ENCODE assay signal across 22 cellular contexts in the genomic region with DNA sequence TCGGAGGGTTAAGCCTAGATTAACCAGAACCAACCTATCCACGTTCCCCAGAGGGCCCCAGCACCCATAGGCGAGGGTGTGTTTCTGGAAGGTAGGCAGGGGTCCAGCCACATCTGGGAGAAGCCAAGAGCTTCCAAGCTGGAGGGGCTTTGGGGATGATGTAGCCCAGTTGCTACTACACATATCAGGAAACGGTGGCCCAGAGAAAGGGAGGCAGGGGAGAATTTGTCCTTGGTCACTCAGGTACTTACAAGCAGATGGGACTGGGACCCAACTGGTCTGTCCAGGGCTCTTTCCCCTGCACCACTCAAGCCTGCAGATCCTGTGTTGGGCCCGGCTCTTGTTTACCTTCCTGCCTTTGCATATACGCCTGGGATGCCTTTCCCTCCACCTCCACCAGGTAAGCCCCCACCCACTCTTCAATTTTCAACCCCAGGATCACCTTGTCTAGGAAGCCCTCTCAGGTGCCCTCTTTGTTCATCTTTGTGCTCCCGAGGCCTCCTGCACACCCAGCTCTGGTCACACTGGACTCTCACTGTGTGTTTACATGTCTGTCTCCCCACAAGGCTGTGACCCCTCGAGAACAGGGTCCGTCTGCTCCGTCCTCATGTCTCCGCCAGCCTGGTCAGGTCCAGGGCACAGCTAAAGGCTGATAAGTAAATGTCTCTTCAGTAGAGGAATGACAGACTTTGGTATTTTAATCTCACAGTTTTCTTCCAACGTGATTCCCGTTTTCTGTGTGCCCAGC.
DNase-seq lines count a peak whose midpoint lies in the region; ATAC-seq, FAIRE-seq and TF ChIP-seq lines count a peak whose summit lies in the region.
"Had no signal": no experiment of that assay in that cellular context is flagged by ENCODE, and none has a peak within 500 bp of the region (broad histone marks: within the 10 kb centered on the region; RNA-seq: fewer than 3 reads in every experiment).

No MANE protein-coding gene starts in this region.

- H3K9me3 Mint-ChIP-seq in activated naive CD4-positive, alpha-beta T cell treated with anti-CD3 and anti-CD28 coated beads, Interleukin-2, amount 10 ng/mL, durations not matched to agents 7 days and 5 days, result no peaks in the 10 kb centered on the region
- no peaks in the 10 kb centered on the region for H3K9me3 Mint-ChIP-seq in activated naive CD4-positive, alpha-beta T cell treated with anti-CD3 and anti-CD28 coated beads for 36 hours
- no peaks in the 10 kb centered on the region for H3K9me3 Mint-ChIP-seq in astrocyte (ENCODE audit: unreplicated experiment)
- H3K9me3 Mint-ChIP-seq in neural crest cell, result no peaks in the 10 kb centered on the region
- H3K9me3 Mint-ChIP-seq: CD8-positive, alpha-beta memory T cell had no signal

- no peaks in the 10 kb centered on the region for H3K9me3 ChIP-seq in astrocyte (ENCODE audit: insufficient read depth, low read depth, low read length)
- H3K9me3 ChIP-seq in upper lobe of right lung, result no peaks in the 10 kb centered on the region
- H3K9me3 ChIP-seq: Peyer's patch, SJSA1 had no signal

- H3K36me3 ChIP-seq in astrocyte (ENCODE audit: insufficient read depth, low read length) (no peaks in the 10 kb centered on the region), upper lobe of right lung (no peaks in the 10 kb centered on the region)
- H3K36me3 ChIP-seq: Peyer's patch, SJSA1 had no signal

- intact Hi-C loops in activated naive CD4-positive, alpha-beta T cell treated with anti-CD3 and anti-CD28 coated beads for 36 hours (cut with micrococcal nuclease), result no loop called here
- intact Hi-C loops in upper lobe of right lung (cut with DNase I), result no loop called here

- H3K9ac ChIP-seq in astrocyte (ENCODE audit: low read length), result no peak overlapping the region
- H3K9ac ChIP-seq: KMS-11 had no signal

- no peak overlapping the region for H3K4me2 ChIP-seq in astrocyte (ENCODE audit: low read length)
- H3K4me2 ChIP-seq: KMS-11 had no signal

- H2AFZ ChIP-seq in astrocyte (ENCODE audit: low read depth, low read length), result no peak overlapping the region

- DNase-seq in activated naive CD4-positive, alpha-beta T cell treated with anti-CD3 and anti-CD28 coated beads, Interleukin-2, amount 10 ng/mL, durations not matched to agents 7 days and 5 days, result peak; percentile 12
- no peak for DNase-seq in activated naive CD4-positive, alpha-beta T cell treated with anti-CD3 and anti-CD28 coated beads for 36 hours
- DNase-seq in astrocyte (ENCODE audit: low read depth) (no peak), neural crest cell (ENCODE audit: low read depth, low spot score) (no peak), upper lobe of right lung (peak; percentile 31), activated gamma-delta T cell (lab: John Stamatoyannopoulos, UW) (no peak), ureter (ENCODE audit: low spot score) (no peak)
- DNase-seq: AML-193; C1 segment of cervical spinal cord; Calu3; CD8-positive, alpha-beta memory T cell; DMS153; NCI-H1105; NCI-H2029 treated with DMSO at 0.1 percent for 48 hours; NCI-H345 had no signal

- no peak overlapping the region for H3K4me3 Mint-ChIP-seq in activated naive CD4-positive, alpha-beta T cell treated with anti-CD3 and anti-CD28 coated beads, Interleukin-2, amount 10 ng/mL, durations not matched to agents 7 days and 5 days
- no peak overlapping the region for H3K4me3 Mint-ChIP-seq in activated naive CD4-positive, alpha-beta T cell treated with anti-CD3 and anti-CD28 coated beads for 36 hours
- H3K4me3 Mint-ChIP-seq in astrocyte (ENCODE audit: unreplicated experiment) (no peak overlapping the region), neural crest cell (no peak overlapping the region)
- H3K4me3 Mint-ChIP-seq: CD8-positive, alpha-beta memory T cell had no signal

- CTCF ChIA-PET in activated naive CD4-positive, alpha-beta T cell treated with anti-CD3 and anti-CD28 coated beads, Interleukin-2, amount 10 ng/mL, durations not matched to agents 7 days and 5 days (lab: Charles Lee), result no interaction called here
- CTCF ChIA-PET in activated naive CD4-positive, alpha-beta T cell treated with anti-CD3 and anti-CD28 coated beads for 36 hours (lab: Charles Lee), result no interaction called here

- H3K27ac Mint-ChIP-seq in activated naive CD4-positive, alpha-beta T cell treated with anti-CD3 and anti-CD28 coated beads, Interleukin-2, amount 10 ng/mL, durations not matched to agents 7 days and 5 days, result no peak overlapping the region
- no peak overlapping the region for H3K27ac Mint-ChIP-seq in activated naive CD4-positive, alpha-beta T cell treated with anti-CD3 and anti-CD28 coated beads for 36 hours
- H3K27ac Mint-ChIP-seq in astrocyte (ENCODE audit: unreplicated experiment) (peak overlapping the region; percentile 62), neural crest cell (ENCODE audit: unreplicated experiment) (peak overlapping the region; percentile 73)
- H3K27ac Mint-ChIP-seq: CD8-positive, alpha-beta memory T cell had no signal

- peaks cover 37% of the 10 kb centered on the region for H3K27me3 Mint-ChIP-seq in activated naive CD4-positive, alpha-beta T cell treated with anti-CD3 and anti-CD28 coated beads, Interleukin-2, amount 10 ng/mL, durations not matched to agents 7 days and 5 days
- H3K27me3 Mint-ChIP-seq in activated naive CD4-positive, alpha-beta T cell treated with anti-CD3 and anti-CD28 coated beads for 36 hours (ENCODE audit: low read depth), result peaks cover 5% of the 10 kb centered on the region
- H3K27me3 Mint-ChIP-seq in astrocyte (ENCODE audit: low read depth, unreplicated experiment), result peaks cover 43% of the 10 kb centered on the region
- H3K27me3 Mint-ChIP-seq in neural crest cell (ENCODE audit: low read depth), result no peaks in the 10 kb centered on the region

- H3K4me3 ChIP-seq in astrocyte (ENCODE audit: insufficient read depth, low read depth, low read length), result no peak overlapping the region
- no peak overlapping the region for H3K4me3 ChIP-seq in upper lobe of right lung
- H3K4me3 ChIP-seq: Peyer's patch, SJSA1 had no signal

- no peaks in the 10 kb centered on the region for H3K4me1 Mint-ChIP-seq in activated naive CD4-positive, alpha-beta T cell treated with anti-CD3 and anti-CD28 coated beads, Interleukin-2, amount 10 ng/mL, durations not matched to agents 7 days and 5 days
- H3K4me1 Mint-ChIP-seq in activated naive CD4-positive, alpha-beta T cell treated with anti-CD3 and anti-CD28 coated beads for 36 hours (ENCODE audit: low read depth), result no peaks in the 10 kb centered on the region
- H3K4me1 Mint-ChIP-seq in astrocyte (ENCODE audit: low read depth, unreplicated experiment) (peaks cover 30% of the 10 kb centered on the region), neural crest cell (peaks cover 11% of the 10 kb centered on the region)
- H3K4me1 Mint-ChIP-seq: CD8-positive, alpha-beta memory T cell had no signal

- no peak for ATAC-seq in upper lobe of right lung
- ATAC-seq in HG02852 (IDR thresholded peaks at IDR 0.05; ENCODE audit: unreplicated experiment), result no peak
- ATAC-seq: Right ventricle myocardium inferior had no signal

- TF ChIP-seq CTCF in astrocyte (IDR thresholded peaks at IDR 0.05; ENCODE audit: insufficient read depth, low read depth, low read length) (no peak), neural crest cell (conservative IDR thresholded peaks at IDR 0.05) (no peak), upper lobe of right lung (IDR thresholded peaks at IDR 0.05) (no peak)

- H3K4me1 ChIP-seq in astrocyte (ENCODE audit: insufficient read depth, low read length) (peaks cover 10% of the 10 kb centered on the region), upper lobe of right lung (no peaks in the 10 kb centered on the region)
- H3K4me1 ChIP-seq: Peyer's patch, SJSA1 had no signal

- H3K27me3 ChIP-seq in astrocyte (ENCODE audit: insufficient read depth, low read length), result peaks cover 37% of the 10 kb centered on the region
- peaks cover 15% of the 10 kb centered on the region for H3K27me3 ChIP-seq in upper lobe of right lung
- H3K27me3 ChIP-seq: Peyer's patch had no signal

- H3K79me2 ChIP-seq in astrocyte (ENCODE audit: insufficient read depth, low read length), result no peaks in the 10 kb centered on the region

- FAIRE-seq in astrocyte (lab: Jason Lieb, UNC), result no peak
- FAIRE-seq: GM18507, H54 had no signal

- H4K20me1 ChIP-seq in astrocyte (ENCODE audit: insufficient read depth, low read length), result peaks cover 8% of the 10 kb centered on the region

- H3K27ac ChIP-seq in astrocyte (ENCODE audit: low read depth, low read length) (no peak overlapping the region), upper lobe of right lung (no peak overlapping the region)
- H3K27ac ChIP-seq: KMS-11, Peyer's patch, SJSA1 had no signal

- H3K36me3 Mint-ChIP-seq in activated naive CD4-positive, alpha-beta T cell treated with anti-CD3 and anti-CD28 coated beads, Interleukin-2, amount 10 ng/mL, durations not matched to agents 7 days and 5 days, result no peaks in the 10 kb centered on the region
- H3K36me3 Mint-ChIP-seq in activated naive CD4-positive, alpha-beta T cell treated with anti-CD3 and anti-CD28 coated beads for 36 hours (ENCODE audit: low read depth), result no peaks in the 10 kb centered on the region
- H3K36me3 Mint-ChIP-seq in astrocyte (ENCODE audit: low read depth, unreplicated experiment), result no peaks in the 10 kb centered on the region
- no peaks in the 10 kb centered on the region for H3K36me3 Mint-ChIP-seq in neural crest cell (ENCODE audit: low read depth)
- H3K36me3 Mint-ChIP-seq: CD8-positive, alpha-beta memory T cell had no signal

Comparison
In these comparisons a context has a peak if more than half of its experiments do, and no peak if none do; other contexts are left out.
1. DNase-seq: peak in activated naive CD4-positive, alpha-beta T cell treated with anti-CD3 and anti-CD28 coated beads, Interleukin-2, amount 10 ng/mL, durations not matched to agents 7 days and 5 days (single experiment) and upper lobe of right lung (single experiment); none in activated naive CD4-positive, alpha-beta T cell treated with anti-CD3 and anti-CD28 coated beads for 36 hours (single experiment), astrocyte (single experiment), neural crest cell (single experiment), activated gamma-delta T cell (single experiment) and ureter (single experiment).
2. H3K27ac Mint-ChIP-seq: peak in astrocyte (single experiment) and neural crest cell (single experiment); none in activated naive CD4-positive, alpha-beta T cell treated with anti-CD3 and anti-CD28 coated beads, Interleukin-2, amount 10 ng/mL, durations not matched to agents 7 days and 5 days (single experiment) and activated naive CD4-positive, alpha-beta T cell treated with anti-CD3 and anti-CD28 coated beads for 36 hours (single experiment).